Comparison of ENCODE assay signal across 1 cellular context in the genomic region with DNA sequence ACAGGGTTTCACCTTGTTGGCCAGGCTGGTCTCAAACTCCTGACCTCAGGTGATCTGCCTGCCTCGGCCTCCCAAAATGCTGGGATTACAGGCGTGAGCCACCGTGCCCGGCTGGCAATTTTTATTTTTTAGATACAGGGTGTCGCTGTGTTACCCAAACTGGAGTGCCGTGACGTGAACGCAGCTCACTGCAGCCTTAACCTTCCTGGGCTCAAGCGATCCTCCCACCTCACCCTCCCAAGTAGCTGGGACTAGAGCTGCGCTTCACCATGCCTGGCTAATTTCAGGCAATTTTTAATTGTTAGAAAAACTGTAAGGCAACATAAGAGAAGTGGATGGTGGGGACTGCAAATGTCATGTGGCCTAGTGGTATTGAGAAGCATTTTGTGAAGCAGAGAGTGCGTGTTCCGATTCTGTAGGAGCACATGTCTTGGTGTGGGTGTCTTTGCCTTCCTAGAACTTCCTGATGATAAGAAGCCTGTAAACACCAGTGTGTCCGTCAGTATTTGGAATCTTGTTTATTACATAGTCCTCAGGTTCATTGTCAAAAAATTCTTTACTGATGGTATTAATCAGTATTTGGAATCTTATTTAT.
TF ChIP-seq lines count a peak whose summit lies in the region.

No MANE protein-coding gene starts in this region.

TF ChIP-seq in SK-N-SH, 30 proteins besides CTCF, POLR2A, EP300 and RAD21 (continued from another document):
- TF ChIP-seq, protein P1, sequence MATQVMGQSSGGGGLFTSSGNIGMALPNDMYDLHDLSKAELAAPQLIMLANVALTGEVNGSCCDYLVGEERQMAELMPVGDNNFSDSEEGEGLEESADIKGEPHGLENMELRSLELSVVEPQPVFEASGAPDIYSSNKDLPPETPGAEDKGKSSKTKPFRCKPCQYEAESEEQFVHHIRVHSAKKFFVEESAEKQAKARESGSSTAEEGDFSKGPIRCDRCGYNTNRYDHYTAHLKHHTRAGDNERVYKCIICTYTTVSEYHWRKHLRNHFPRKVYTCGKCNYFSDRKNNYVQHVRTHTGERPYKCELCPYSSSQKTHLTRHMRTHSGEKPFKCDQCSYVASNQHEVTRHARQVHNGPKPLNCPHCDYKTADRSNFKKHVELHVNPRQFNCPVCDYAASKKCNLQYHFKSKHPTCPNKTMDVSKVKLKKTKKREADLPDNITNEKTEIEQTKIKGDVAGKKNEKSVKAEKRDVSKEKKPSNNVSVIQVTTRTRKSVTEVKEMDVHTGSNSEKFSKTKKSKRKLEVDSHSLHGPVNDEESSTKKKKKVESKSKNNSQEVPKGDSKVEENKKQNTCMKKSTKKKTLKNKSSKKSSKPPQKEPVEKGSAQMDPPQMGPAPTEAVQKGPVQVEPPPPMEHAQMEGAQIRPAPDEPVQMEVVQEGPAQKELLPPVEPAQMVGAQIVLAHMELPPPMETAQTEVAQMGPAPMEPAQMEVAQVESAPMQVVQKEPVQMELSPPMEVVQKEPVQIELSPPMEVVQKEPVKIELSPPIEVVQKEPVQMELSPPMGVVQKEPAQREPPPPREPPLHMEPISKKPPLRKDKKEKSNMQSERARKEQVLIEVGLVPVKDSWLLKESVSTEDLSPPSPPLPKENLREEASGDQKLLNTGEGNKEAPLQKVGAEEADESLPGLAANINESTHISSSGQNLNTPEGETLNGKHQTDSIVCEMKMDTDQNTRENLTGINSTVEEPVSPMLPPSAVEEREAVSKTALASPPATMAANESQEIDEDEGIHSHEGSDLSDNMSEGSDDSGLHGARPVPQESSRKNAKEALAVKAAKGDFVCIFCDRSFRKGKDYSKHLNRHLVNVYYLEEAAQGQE (IDR thresholded peaks at IDR 0.05; ENCODE audit: low read depth, low read length) = no peak
- no peak for TF ChIP-seq TAF1 (IDR thresholded peaks at IDR 0.05; ENCODE audit: borderline replicate concordance, low read depth, low read length)
- no peak for TF ChIP-seq ELF1 (IDR thresholded peaks at IDR 0.05)
- TF ChIP-seq NFIC (IDR thresholded peaks at IDR 0.05; ENCODE audit: borderline replicate concordance) = no peak
- no peak for TF ChIP-seq YY1 (IDR thresholded peaks at IDR 0.05; ENCODE audit: low read depth)
- no peak for TF ChIP-seq POLR2AphosphoS5 (IDR thresholded peaks at IDR 0.05; ENCODE audit: low read depth, low read length)
- TF ChIP-seq CHD2 (IDR thresholded peaks at IDR 0.05; ENCODE audit: low read length, partially characterized antibody) = no peak
- no peak for TF ChIP-seq TEAD4 (IDR thresholded peaks at IDR 0.05; ENCODE audit: borderline replicate concordance, insufficient read depth)
TF ChIP-seq in SK-N-SH: peak in this region for 0.
